In the genomic region with DNA sequence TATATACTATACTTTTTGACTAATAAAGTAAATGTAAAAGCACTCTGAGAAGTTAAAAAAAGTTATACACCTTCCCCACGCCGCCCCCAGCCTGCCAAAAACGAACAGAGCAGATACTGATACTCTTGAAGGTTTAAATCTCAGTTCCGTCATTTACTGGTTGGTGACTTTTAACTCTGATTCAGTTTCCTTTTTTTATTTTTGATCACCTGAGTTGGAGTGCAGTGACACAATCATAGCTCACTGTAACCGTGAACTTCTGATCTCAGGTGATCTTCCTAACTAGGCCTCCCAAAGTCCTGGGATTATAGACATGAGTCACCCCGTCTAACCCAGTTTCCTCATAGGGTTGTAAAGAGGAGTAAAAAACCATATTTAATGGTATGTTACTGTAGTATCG, we compare ENCODE assay signal across 16 cellular contexts. TPM values are rescaled to one million over a fixed set of nuclear protein-coding genes. Genes with fewer than 3 reads are reported as not detected.
DNase-seq lines count a peak whose midpoint lies in the region; FAIRE-seq and TF ChIP-seq lines count a peak whose summit lies in the region.
"Had no signal": no experiment of that assay in that cellular context is flagged by ENCODE, and none has a peak within 500 bp of the region (broad histone marks: within the 10 kb centered on the region; RNA-seq: fewer than 3 reads in every experiment).

No MANE protein-coding gene starts in this region.

- FAIRE-seq in bronchial epithelial cell (lab: Jason Lieb, UNC): no peak
- FAIRE-seq: H1 had no signal

- no peaks in the 10 kb centered on the region for H3K27me3 ChIP-seq in bronchial epithelial cell (ENCODE audit: control insufficient read depth, insufficient read depth, low read length)
- no peaks in the 10 kb centered on the region for H3K27me3 ChIP-seq in mucosa of rectum (ENCODE audit: control insufficient read depth in 2 of 2, insufficient read depth in 2 of 2, low read length in 2 of 2)
- H3K27me3 ChIP-seq in adrenal gland: no peaks in the 10 kb centered on the region
- H3K27me3 ChIP-seq: heart left ventricle had no signal

- H3K4me3 ChIP-seq in bronchial epithelial cell (ENCODE audit: low read depth, low read length): no peak overlapping the region
- no peak overlapping the region for H3K4me3 ChIP-seq in mucosa of rectum (ENCODE audit: low read length in 2 of 2)
- no peak overlapping the region for H3K4me3 ChIP-seq in adrenal gland
- H3K4me3 ChIP-seq: heart left ventricle, prostate gland had no signal

- H3K27ac Mint-ChIP-seq in HFFc6: no peak overlapping the region

- no peaks in the 10 kb centered on the region for H3K9me3 Mint-ChIP-seq in HFFc6

- 82 to 88% (median 86%) methylated on average over 7 of the region's 7 CpGs for WGBS in adrenal gland, 4 donors

- no peak overlapping the region for H3K4me3 Mint-ChIP-seq in HFFc6

- TF ChIP-seq CTCF in GM10266 (IDR thresholded peaks at IDR 0.05; ENCODE audit: control insufficient read depth, insufficient read depth, low read depth, missing control alignments) (no peak), bronchial epithelial cell (IDR thresholded peaks at IDR 0.05; ENCODE audit: insufficient read depth, low read length, severe bottlenecking) (no peak), HFFc6 (IDR thresholded peaks at IDR 0.05) (no peak), adrenal gland (IDR thresholded peaks at IDR 0.05) (no peak)

- H3K36me3 ChIP-seq in bronchial epithelial cell (ENCODE audit: control insufficient read depth, insufficient read depth, low read length) (no peaks in the 10 kb centered on the region), mucosa of rectum (ENCODE audit: control insufficient read depth in 2 of 2, insufficient read depth in 2 of 2, low read length in 2 of 2) (no peaks in the 10 kb centered on the region), adrenal gland (replicated peaks in 1 of 2) (no peaks in the 10 kb centered on the region)
- H3K36me3 ChIP-seq: heart left ventricle, prostate gland had no signal

- H3K9ac ChIP-seq in mucosa of rectum (ENCODE audit: low read depth in 1 of 2, low read length in 2 of 2): no peak overlapping the region

- peaks cover 1% of the 10 kb centered on the region; the same call in 1 of the 2 replicates for H3K27me3 Mint-ChIP-seq in HFFc6 (ENCODE audit: insufficient read depth)
- H3K27me3 Mint-ChIP-seq: naive B cell had no signal

- peaks cover 15% of the 10 kb centered on the region for H3K4me1 Mint-ChIP-seq in HFFc6 (ENCODE audit: low read depth)

- H3K9me3 ChIP-seq in mucosa of rectum (ENCODE audit: control insufficient read depth in 2 of 2, low read length in 2 of 2): no peaks in the 10 kb centered on the region
- no peaks in the 10 kb centered on the region for H3K9me3 ChIP-seq in adrenal gland (replicated peaks in 1 of 3)
- H3K9me3 ChIP-seq: heart left ventricle, prostate gland had no signal

- H3K4me1 ChIP-seq in mucosa of rectum (ENCODE audit: control insufficient read depth in 2 of 2, insufficient read depth in 2 of 2, low read length in 2 of 2) (peaks cover 5% of the 10 kb centered on the region in 2 donors), adrenal gland (replicated peaks in 1 of 2) (peaks cover 0 to 4% of the 10 kb centered on the region in 2 donors)
- H3K4me1 ChIP-seq: prostate gland had no signal

- no peaks in the 10 kb centered on the region for H3K36me3 Mint-ChIP-seq in HFFc6 (ENCODE audit: low read depth)
- H3K36me3 Mint-ChIP-seq: naive B cell had no signal

- intact Hi-C loops in adrenal gland (cut with DNase I): no loop called here

- DNase-seq in GM10266 (ENCODE audit: extremely low spot score): peak; percentile 18
- peak; percentile 60 for DNase-seq in HPDE6-E6E7 (ENCODE audit: extremely low spot score)
- peak; percentile 96 for DNase-seq in bronchial epithelial cell (ENCODE audit: low read depth)
- no peak for DNase-seq in HFFc6
- no peak for DNase-seq in adrenal gland
- no peak for DNase-seq in T-helper 1 cell
- DNase-seq in GF-D8 (lab: John Stamatoyannopoulos, UW): no peak
- DNase-seq: activated T-cell treated with anti-CD3 and anti-CD28 coated beads, Interleukin-2, amount 50 U/mL, for 1 hour; DND-41; heart left ventricle; naive B cell; NCI-H187 treated with DMSO at 0.1 percent for 48 hours; NCI-H69 had no signal

- H3K27ac ChIP-seq in mucosa of rectum (ENCODE audit: low read depth in 2 of 2, low read length in 2 of 2): peak overlapping the region; percentile 48 to 58
- H3K27ac ChIP-seq in adrenal gland: no peak overlapping the region
- H3K27ac ChIP-seq: heart left ventricle, prostate gland had no signal

- TF ChIP-seq POLR2A in adrenal gland (IDR thresholded peaks at IDR 0.05): no peak

RNA-seq across cellular contexts. Expression of a gene that starts 3.3 kb away (rescaled TPM):
- total RNA-seq in bronchial epithelial cell (10.5 and 17.8 TPM in 2 replicates), adrenal gland (1 to 10 TPM; 1.3 to 8.5 (median 6.5) TPM)
- total RNA-seq in HFFc6 (2021; fragmentation: NEBNext Ultra II Directional; extraction: Animal tissue kit (Norgen Biotek cat#: 25700)): 10 to 100 TPM in 5 of 6 experiments, 1 to 10 TPM in 1; 7.8 to 15.7 (median 14.4) TPM
- polyA plus RNA-seq in adrenal gland: 10 to 100 TPM in 1 of 3 donors, 1 to 10 TPM in 2; 3.4 to 12.0 (median 4.9) TPM

RNA-seq across cellular contexts. Expression of a gene that starts 27.0 kb away (rescaled TPM):
- 57.7 and 70.0 TPM in 2 replicates for total RNA-seq in bronchial epithelial cell
- 10 to 100 TPM; 45.2 to 64.7 (median 49.5) TPM for total RNA-seq in HFFc6 (2021; fragmentation: NEBNext Ultra II Directional; extraction: Animal tissue kit (Norgen Biotek cat#: 25700))
- total RNA-seq in adrenal gland: 10 to 100 TPM; 39.5 to 60.0 (median 46.9) TPM
- polyA plus RNA-seq in adrenal gland: 10 to 100 TPM; 14.0 to 49.3 (median 14.3) TPM

Comparison
In these comparisons a context has a peak if more than half of its experiments do, and no peak if none do; other contexts are left out.
1. DNase-seq: peak in GM10266 (single experiment), HPDE6-E6E7 (single experiment) and bronchial epithelial cell (single experiment); none in HFFc6 (single experiment), adrenal gland (0 of 7), T-helper 1 cell (0 of 5) and GF-D8 (single experiment).
2. H3K27ac ChIP-seq: peak in mucosa of rectum (2 of 2); none in adrenal gland (0 of 5).